Comparison of ENCODE assay signal across 8 cellular contexts in the genomic region with DNA sequence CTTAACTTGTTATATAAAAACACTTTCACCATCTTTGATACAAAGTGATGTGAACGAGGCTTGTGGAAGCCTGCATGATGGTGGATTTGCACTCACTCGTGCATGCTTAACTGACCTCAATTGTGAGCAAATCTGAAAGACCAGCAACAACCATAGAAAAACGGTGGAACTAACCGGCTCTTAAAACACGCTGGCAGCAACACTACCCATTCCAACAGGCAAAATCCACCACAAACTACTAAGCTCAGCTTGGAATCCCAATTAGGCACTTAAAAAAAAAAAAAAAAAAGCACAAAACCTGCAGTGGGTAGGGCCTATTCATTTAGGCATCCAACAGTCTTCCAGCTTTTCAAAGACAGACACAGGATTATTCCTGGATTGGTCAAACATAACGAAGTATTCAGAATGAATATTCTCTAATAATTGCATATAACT. TPM values are rescaled to one million over a fixed set of nuclear protein-coding genes. Genes with fewer than 3 reads are reported as not detected.
DNase-seq lines count a peak whose midpoint lies in the region; ATAC-seq and TF ChIP-seq lines count a peak whose summit lies in the region.

No MANE protein-coding gene starts in this region.

- no peaks in the 10 kb centered on the region for H3K27me3 Mint-ChIP-seq in activated naive CD4-positive, alpha-beta T cell treated with anti-CD3 and anti-CD28 coated beads, Interleukin-2, amount 50 U/mL, for 24 hours

- peak overlapping the region; percentile 68 for H3K27ac Mint-ChIP-seq in activated naive CD4-positive, alpha-beta T cell treated with anti-CD3 and anti-CD28 coated beads, Interleukin-2, amount 50 U/mL, for 24 hours

- no peak for TF ChIP-seq POLR2A in ovary (IDR thresholded peaks at IDR 0.05)

- H3K4me1 ChIP-seq in RWPE2 (ENCODE audit: insufficient read depth, poor library complexity, severe bottlenecking), result peaks cover 16% of the 10 kb centered on the region
- no peaks in the 10 kb centered on the region for H3K4me1 ChIP-seq in esophagus (ENCODE audit: control insufficient read depth in 2 of 2, insufficient read depth in 2 of 2, low read length in 1 of 2)
- peaks cover 6% of the 10 kb centered on the region for H3K4me1 ChIP-seq in ovary (ENCODE audit: insufficient read depth)

- no peak for DNase-seq in activated naive CD4-positive, alpha-beta T cell treated with anti-CD3 and anti-CD28 coated beads, Interleukin-2, amount 50 U/mL, for 16 hours
- DNase-seq in RWPE2 (ENCODE audit: low spot score) (no peak), ovary (no peak)
- no peak for DNase-seq in stimulated activated CD4-positive, alpha-beta T cell treated with anti-CD3 and anti-CD28 coated beads, Interleukin-4, amount 100 ng/mL, for 4 hours
- DNase-seq in stimulated activated CD4-positive, alpha-beta T cell treated with anti-CD3 and anti-CD28 coated beads, Interleukin-15, amount 100 ng/mL, for 24 hours, result no peak

- no peak overlapping the region for H3K27ac ChIP-seq in RWPE2 (ENCODE audit: poor library complexity, severe bottlenecking)
- no peak overlapping the region for H3K27ac ChIP-seq in esophagus (ENCODE audit: low read depth in 2 of 2, low read length in 1 of 2)
- H3K27ac ChIP-seq in ovary, result no peak overlapping the region

- H3K27me3 ChIP-seq in RWPE2 (ENCODE audit: insufficient read depth, poor library complexity, severe bottlenecking) (no peaks in the 10 kb centered on the region), esophagus (ENCODE audit: control insufficient read depth in 1 of 2, insufficient read depth in 2 of 2, low read length in 2 of 2) (no peaks in the 10 kb centered on the region), ovary (no peaks in the 10 kb centered on the region)

- peaks cover 71% of the 10 kb centered on the region for H3K4me1 Mint-ChIP-seq in activated naive CD4-positive, alpha-beta T cell treated with anti-CD3 and anti-CD28 coated beads, Interleukin-2, amount 50 U/mL, for 24 hours

- TF ChIP-seq EP300 in ovary (IDR thresholded peaks at IDR 0.05), result no peak

- peak overlapping the region; percentile 72 for H3K4me3 ChIP-seq in RWPE2 (ENCODE audit: severe bottlenecking)
- peak overlapping the region; percentile 24 to 42 for H3K4me3 ChIP-seq in esophagus (ENCODE audit: low read depth in 1 of 2, low read length in 2 of 2)
- peak overlapping the region; percentile 6 for H3K4me3 ChIP-seq in ovary

- H3K9me3 ChIP-seq in RWPE2 (ENCODE audit: severe bottlenecking) (no peaks in the 10 kb centered on the region), esophagus (ENCODE audit: control insufficient read depth in 2 of 2, insufficient read depth in 1 of 2, low read depth in 1 of 2, low read length in 1 of 2) (no peaks in the 10 kb centered on the region), ovary (no peaks in the 10 kb centered on the region)

- ATAC-seq in RWPE2 (ENCODE audit: low read depth) (no peak), GM21576 (IDR thresholded peaks at IDR 0.05; ENCODE audit: unreplicated experiment) (no peak)

- peaks cover 12% of the 10 kb centered on the region for H3K36me3 Mint-ChIP-seq in activated naive CD4-positive, alpha-beta T cell treated with anti-CD3 and anti-CD28 coated beads, Interleukin-2, amount 50 U/mL, for 24 hours

- intact Hi-C loops in ovary (cut with DNase I), result loop anchor here in 2 of 4 donors (5.0 to 10.0 kb wide), 2 partner anchors 81 to 127 kb away; partner anchors contain the start of genes FBH1 (in 1 of the 2) and TASOR2 (in 1 of the 2)

- WGBS in esophagus, 2 donors, result 4% methylated on average over 6 of the region's 6 CpGs
- 3 to 5% (median 5%) methylated on average over 6 of the region's 6 CpGs for WGBS in ovary, 3 donors

- H3K36me3 ChIP-seq in RWPE2 (ENCODE audit: low read depth), result peaks cover 14% of the 10 kb centered on the region; the same call in 1 of the 2 replicates
- H3K36me3 ChIP-seq in esophagus (ENCODE audit: control insufficient read depth in 2 of 2, insufficient read depth in 2 of 2, low read length in 1 of 2), result no peaks in the 10 kb centered on the region
- H3K36me3 ChIP-seq in ovary, result no peaks in the 10 kb centered on the region

- TF ChIP-seq CTCF in RWPE2 (IDR thresholded peaks at IDR 0.05; ENCODE audit: poor library complexity, severe bottlenecking), result no peak
- TF ChIP-seq CTCF in ovary (IDR thresholded peaks at IDR 0.05), result no peak

- H3K4me3 Mint-ChIP-seq in activated naive CD4-positive, alpha-beta T cell treated with anti-CD3 and anti-CD28 coated beads, Interleukin-2, amount 50 U/mL, for 24 hours, result peak overlapping the region; percentile 96

- H3K9me3 Mint-ChIP-seq in activated naive CD4-positive, alpha-beta T cell treated with anti-CD3 and anti-CD28 coated beads, Interleukin-2, amount 50 U/mL, for 24 hours, result no peaks in the 10 kb centered on the region

RNA-seq across cellular contexts. Expression of gene GDI2, which starts 1.8 kb away (rescaled TPM):
- polyA plus RNA-seq in esophagus (100 to 1,000 TPM in 1 of 2 donors, 10 to 100 TPM in 1; 58.2 to 109 TPM), ovary (100 to 1,000 TPM; 111 to 269 TPM)
- 100 to 1,000 TPM; 148 to 198 (median 177) TPM for total RNA-seq in ovary

Comparison
In these comparisons a context has a peak if more than half of its experiments do, and no peak if none do; other contexts are left out.
1. H3K4me3 ChIP-seq: peak in every context shown above with its lines; median percentile 72 in RWPE2; 33 in esophagus; 6 in ovary.